12 cellular contexts compared by ENCODE assay signal in the genomic region with DNA sequence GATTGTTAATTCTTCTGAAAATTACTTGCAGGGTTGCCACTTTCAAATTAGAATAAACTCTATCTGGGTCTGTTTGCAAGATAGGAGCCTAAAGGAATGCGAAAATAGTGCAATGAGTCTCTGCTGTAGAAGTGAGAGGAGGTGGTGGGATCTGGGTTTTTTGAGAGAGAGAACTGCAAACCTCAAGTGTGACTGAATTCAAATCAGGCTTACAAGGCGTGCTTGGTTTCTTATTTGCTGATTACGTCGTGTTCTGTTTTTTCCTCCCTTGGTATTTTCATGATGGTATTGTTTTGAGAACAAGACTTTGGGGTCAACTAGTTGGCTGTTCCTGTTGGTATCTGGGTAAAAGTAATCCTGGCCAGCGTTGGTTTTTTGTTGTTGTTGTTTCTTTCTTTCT.
A peak's percentile ranks its signal among the peaks of the same experiment; 100 is the strongest.
DNase-seq lines count a peak whose midpoint lies in the region; ATAC-seq and TF ChIP-seq lines count a peak whose summit lies in the region.
"Had no signal": no experiment of that assay in that cellular context is flagged by ENCODE, and none has a peak within 500 bp of the region (broad histone marks: within the 10 kb centered on the region; RNA-seq: fewer than 3 reads in every experiment).

No MANE protein-coding gene starts in this region.

- H3K9me3 ChIP-seq in mesodermal cell (ENCODE audit: control insufficient read depth, low read length) = no peaks in the 10 kb centered on the region
- H3K9me3 ChIP-seq in Peyer's patch = no peaks in the 10 kb centered on the region
- no peaks in the 10 kb centered on the region for H3K9me3 ChIP-seq in upper lobe of left lung

- 83% methylated on average over 4 of the region's 5 CpGs; no CpG with 5 or more reads in 1 of the 2 experiments for WGBS in mesodermal cell (ENCODE audit: insufficient coverage in 2 of 2), 2 experiments
- 74 to 79% methylated on average over 5 of the region's 5 CpGs for WGBS in upper lobe of left lung, 2 donors

- DNase-seq in retina (no peak), Peyer's patch (no peak), upper lobe of left lung (no peak), hippocampal formation (lab: John Stamatoyannopoulos, UW) (no peak)
- DNase-seq: activated CD4-positive, alpha-beta T cell treated with anti-CD3 and anti-CD28 coated beads for 4 hours; stimulated activated naive CD4-positive, alpha-beta T cell treated with Interleukin-2 at 50 U/mL for 16 hours had no signal

- H3K4me3 ChIP-seq in mesodermal cell (ENCODE audit: extremely low read depth, insufficient read depth, low read length, poor library complexity, severe bottlenecking) (no peak overlapping the region), Peyer's patch (no peak overlapping the region), upper lobe of left lung (no peak overlapping the region)
- H3K4me3 ChIP-seq: coronary artery had no signal

- ATAC-seq in GM18867 (IDR thresholded peaks at IDR 0.05; ENCODE audit: unreplicated experiment) (peak; percentile 98), GM21529 (IDR thresholded peaks at IDR 0.05; ENCODE audit: unreplicated experiment) (peak; percentile 97), HG03432 (IDR thresholded peaks at IDR 0.05; ENCODE audit: unreplicated experiment) (peak; percentile 96), upper lobe of left lung (ENCODE audit: low FRiP score in 2 of 2) (no peak)
- ATAC-seq: HepG2 had no signal

- H3K4me1 ChIP-seq in mesodermal cell (ENCODE audit: control insufficient read depth, insufficient read depth, low read length, poor library complexity, severe bottlenecking) = peaks cover 29% of the 10 kb centered on the region
- no peaks in the 10 kb centered on the region for H3K4me1 ChIP-seq in Peyer's patch
- no peaks in the 10 kb centered on the region for H3K4me1 ChIP-seq in upper lobe of left lung

- TF ChIP-seq POLR2A in Peyer's patch (IDR thresholded peaks at IDR 0.05) = no peak
- no peak for TF ChIP-seq POLR2A in upper lobe of left lung (IDR thresholded peaks at IDR 0.05)

- no peak for TF ChIP-seq CTCF in Peyer's patch (IDR thresholded peaks at IDR 0.05)
- TF ChIP-seq CTCF in upper lobe of left lung (IDR thresholded peaks at IDR 0.05) = no peak

- no peaks in the 10 kb centered on the region for H3K27me3 ChIP-seq in Peyer's patch
- H3K27me3 ChIP-seq in upper lobe of left lung = no peaks in the 10 kb centered on the region

- H3K27ac ChIP-seq in mesodermal cell (ENCODE audit: low read depth, low read length, severe bottlenecking) (peak overlapping the region; percentile 41), Peyer's patch (no peak overlapping the region), upper lobe of left lung (no peak overlapping the region)
- H3K27ac ChIP-seq: coronary artery had no signal

- no peak for TF ChIP-seq EP300 in upper lobe of left lung (IDR thresholded peaks at IDR 0.05)

- no peaks in the 10 kb centered on the region for H3K36me3 ChIP-seq in mesodermal cell (ENCODE audit: control insufficient read depth, insufficient read depth, low read length)
- no peaks in the 10 kb centered on the region for H3K36me3 ChIP-seq in Peyer's patch
- no peaks in the 10 kb centered on the region for H3K36me3 ChIP-seq in upper lobe of left lung

Comparison
In these comparisons a context has a peak if more than half of its experiments do, and no peak if none do; other contexts are left out.
1. ATAC-seq: peak in GM18867 (single experiment), GM21529 (single experiment) and HG03432 (single experiment); none in upper lobe of left lung (0 of 2).